Comparison of ENCODE assay signal across 8 cellular contexts in the genomic region with DNA sequence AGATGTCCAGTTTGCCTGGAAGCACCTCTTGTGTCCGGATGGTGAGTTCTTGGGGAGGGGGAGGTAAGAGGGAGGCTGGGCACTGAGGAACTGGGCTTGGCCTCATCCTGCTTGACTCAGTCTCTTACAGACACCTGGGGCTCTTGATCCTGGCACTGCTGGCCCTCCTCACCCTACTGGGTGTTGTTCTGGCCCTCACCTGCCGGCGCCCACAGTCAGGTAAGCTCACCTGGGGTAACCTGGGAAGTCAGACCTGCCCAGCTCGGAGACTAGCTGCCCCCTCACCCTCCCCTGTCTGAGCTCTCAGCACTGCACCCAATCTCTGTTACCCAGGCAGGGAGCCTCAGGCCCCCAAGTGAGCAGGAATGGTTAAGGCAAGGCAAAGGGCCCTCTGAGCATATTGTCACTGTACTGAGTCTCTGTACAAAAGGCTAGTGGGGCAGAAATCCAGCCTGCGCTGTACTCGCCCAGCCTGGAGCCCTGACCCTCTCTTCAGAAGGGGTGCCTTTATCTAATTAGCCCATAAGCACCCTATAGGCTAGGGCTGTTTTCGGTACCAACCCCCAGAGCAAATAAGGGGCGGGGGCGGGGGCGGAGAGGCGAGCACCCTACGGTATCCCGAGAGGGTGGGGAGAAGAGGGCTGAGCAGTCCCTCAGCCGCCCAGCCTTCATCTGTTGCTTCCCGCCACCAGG. TPM values are rescaled to one million over a fixed set of nuclear protein-coding genes. Genes with fewer than 3 reads are reported as not detected.
DNase-seq lines count a peak whose midpoint lies in the region; ATAC-seq, FAIRE-seq and TF ChIP-seq lines count a peak whose summit lies in the region.

No MANE protein-coding gene starts in this region.

- no peak for TF ChIP-seq CTCF in AG09309 (IDR thresholded peaks at IDR 0.05; ENCODE audit: control insufficient read depth, insufficient read depth, low read depth, low read length, missing control alignments)
- no peak for TF ChIP-seq CTCF in GM12878 (IDR thresholded peaks at IDR 0.05 in 2 of 3, conservative IDR thresholded peaks at IDR 0.05 in 1 of 3; ENCODE audit: control insufficient read depth in 2 of 3, extremely low read depth in 1 of 3, insufficient read depth in 1 of 3, low read depth in 3 of 3, low read length in 3 of 3)

- no peak for TF ChIP-seq POLR2A in GM12878 (IDR thresholded peaks at IDR 0.05; ENCODE audit: low read depth, low read length)
- no peak for TF ChIP-seq POLR2A in GM12891 (IDR thresholded peaks at IDR 0.05; ENCODE audit: low read depth, low read length)

- POLR2A ChIA-PET in GM12878 (lab: Charles Lee), result interaction anchor here (0.8 kb wide), 1 partner anchor 14 kb away, joined by 3 read pairs; no protein-coding TSS in a partner anchor

- ATAC-seq in GM12878, result no peak; the same call in 1 of the 3 replicates
- no peak for ATAC-seq in HG03378 (IDR thresholded peaks at IDR 0.05; ENCODE audit: unreplicated experiment)

- H4K20me1 ChIP-seq in GM12878 (ENCODE audit: control insufficient read depth, insufficient read depth), result no peaks in the 10 kb centered on the region

- no peak overlapping the region; the same call in 1 of the 2 replicates for H3K9ac ChIP-seq in GM12878 (ENCODE audit: control insufficient read depth, insufficient read depth, low read length)

- H3K36me3 ChIP-seq in H7 (replicated peaks; ENCODE audit: control insufficient read depth, insufficient read depth, low read length), result no peaks in the 10 kb centered on the region
- no peaks in the 10 kb centered on the region for H3K36me3 ChIP-seq in GM12878 (ENCODE audit: control insufficient read depth in 2 of 2, insufficient read depth in 2 of 2, low read length in 1 of 2)
- H3K36me3 ChIP-seq in muscle layer of duodenum (ENCODE audit: control insufficient read depth in 1 of 2, insufficient read depth in 2 of 2, low read length in 2 of 2), result peaks cover 0 to 4% of the 10 kb centered on the region in 2 donors
- H3K36me3 ChIP-seq in MG63, result no peaks in the 10 kb centered on the region

- BruUV-seq in GM12878 (replicated peaks; lab: Mats Ljungman, UMichigan), result no TSS peak

- in situ Hi-C loops in GM12878 (cut with MboI), result no loop called here

- CTCF ChIA-PET in GM12878 (lab: Yijun Ruan, JAX), result interaction anchor here (1.3 to 4.4 kb wide), 3 partner anchors 17 to 64 kb away, joined by 3 to 31 read pairs (median 3); partner anchors contain the start of gene CRELD1

- intact Hi-C loops in GM12878 (cut with micrococcal nuclease; ENCODE audit: unreplicated experiment), result no loop called here

- H3K4me3 ChIP-seq in AG09309 (ENCODE audit: control insufficient read depth, low read depth, low read length) (peak overlapping the region; percentile 16), H7 (ENCODE audit: insufficient read depth, low read depth, low read length) (peak overlapping the region; percentile 69), GM12878 (peak overlapping the region; percentile 54), muscle layer of duodenum (ENCODE audit: low read depth in 1 of 2, low read length in 2 of 2) (peak overlapping the region; percentile 57 to 79), MG63 (no peak overlapping the region)

- H3K4me1 ChIP-seq in GM12878 (ENCODE audit: control insufficient read depth, insufficient read depth, low read length) (peaks cover 12% of the 10 kb centered on the region), muscle layer of duodenum (ENCODE audit: control insufficient read depth in 1 of 2, insufficient read depth in 2 of 2, low read length in 2 of 2) (peaks cover 21 to 37% of the 10 kb centered on the region in 2 donors)

- H3K79me2 ChIP-seq in GM12878 (ENCODE audit: control insufficient read depth, insufficient read depth, low read length), result no peaks in the 10 kb centered on the region

- H3K27me3 ChIP-seq in H7 (ENCODE audit: control insufficient read depth, insufficient read depth, low read length) (peaks cover 3% of the 10 kb centered on the region), GM12878 (replicated peaks in 1 of 2; ENCODE audit: control insufficient read depth in 2 of 2, insufficient read depth in 2 of 2, low read length in 1 of 2) (peaks cover 0 to 2% of the 10 kb centered on the region in 2 experiments; a peak in 1 of 4 replicates), muscle layer of duodenum (ENCODE audit: low read depth, low read length) (no peaks in the 10 kb centered on the region), MG63 (no peaks in the 10 kb centered on the region)

- H3K27ac ChIP-seq in GM12878 (ENCODE audit: control insufficient read depth, insufficient read depth) (no peak overlapping the region), muscle layer of duodenum (ENCODE audit: low read length) (peak overlapping the region; percentile 49)

- DNase-seq in AG09309 (ENCODE audit: low read depth) (no peak), H7 (peak; percentile 85), GM12878 (ENCODE audit: low read depth, low spot score) (no peak), MG63 (no peak), mesenteric fat pad (ENCODE audit: low spot score) (no peak), GM12891 (ENCODE audit: insufficient read length, low spot score) (no peak)

- no peak for TF ChIP-seq EP300 in GM12878 (IDR thresholded peaks at IDR 0.05; ENCODE audit: borderline replicate concordance in 1 of 2, control insufficient read depth in 1 of 2, low read depth in 2 of 2, low read length in 2 of 2)

- RAD21 ChIA-PET in GM12878 (lab: Charles Lee; ENCODE audit: unreplicated experiment), result interaction anchor here (1.2 kb wide), 1 partner anchor 18 kb away, joined by 4 read pairs; no protein-coding TSS in a partner anchor

- 58% methylated on average over 8 of the region's 15 CpGs for WGBS in GM12878 (ENCODE audit: insufficient coverage, insufficient replicate concordance, low lambda C conversion rate, missing lambda C conversion rate)

- H3K9me3 ChIP-seq in GM12878 (replicated peaks; ENCODE audit: control insufficient read depth, insufficient read depth, low read length) (no peaks in the 10 kb centered on the region), muscle layer of duodenum (ENCODE audit: control insufficient read depth in 1 of 2, low read length in 2 of 2) (no peaks in the 10 kb centered on the region), MG63 (no peaks in the 10 kb centered on the region)

- peak overlapping the region; percentile 81 for H2AFZ ChIP-seq in GM12878 (ENCODE audit: control insufficient read depth, low read depth, low read length)

- H3K4me2 ChIP-seq in GM12878 (ENCODE audit: control insufficient read depth, insufficient read depth), result peak overlapping the region; percentile 98

- no peak for FAIRE-seq in GM12878 (lab: Jason Lieb, UNC)
- FAIRE-seq in GM12891 (lab: Jason Lieb, UNC), result no peak

- no peak for TF ChIP-seq RAD21 in GM12878 (IDR thresholded peaks at IDR 0.05; ENCODE audit: insufficient read depth, low read depth, low read length)

- SMC1A ChIA-PET in GM12878 (lab: Charles Lee; ENCODE audit: uncharacterized antibody, unreplicated experiment), result interaction anchor here (0.6 kb wide), 1 partner anchor 23 kb away, joined by 3 read pairs; no protein-coding TSS in a partner anchor

RNA-seq across cellular contexts. Expression of gene IL17RC, which starts 2.2 kb away (rescaled TPM):
- total RNA-seq in H7 (2014; rRNA removed; shearing (Covaris generic)), result 11.6 and 15.3 TPM in 2 replicates
- 0.71 and 3.2 TPM in 2 replicates for total RNA-seq in GM12878 (2013; cell fraction: nucleolus; rRNA removed)
- total RNA-seq in GM12878 (2014; rRNA removed), result 0.34 and 0.44 TPM in 2 replicates
- total RNA-seq in GM12878 (2014; rRNA removed; fragmentation: Illumina TruSeq; extraction: Trizol), result not detected in 2 replicates
- 0.37 and 0.44 TPM in 2 replicates for total RNA-seq in GM12878 (2021)
- polyA plus RNA-seq in GM12878 (2011; ENCODE audit: low read depth), result 0.14 TPM
- 0.11 TPM in 1 of 2 replicates, not detected in the other for polyA plus RNA-seq in GM12878 (2011; rRNA removed)
- polyA plus RNA-seq in GM12878 (2011; cell fraction: cytosol; rRNA removed), result 0.03 and 0.08 TPM in 2 replicates
- 0.50 and 0.82 TPM in 2 replicates for polyA plus RNA-seq in GM12878 (2011; cell fraction: nucleus; rRNA removed)
- 0.35 and 0.97 TPM in 2 replicates for polyA plus RNA-seq in GM12878 (2012)
- polyA plus RNA-seq in GM12878 (2014; fragmentation: Illumina TruSeq; extraction: Trizol), result 0.07 TPM in 1 of 2 replicates, not detected in the other
- polyA plus RNA-seq in GM12878 (2014; fragmentation: Nextera tagmentation; extraction: Ambion mirVana), result not detected
- polyA plus RNA-seq in GM12878 (2014; rRNA removed), result 0.29 TPM in 2 replicates
- polyA plus RNA-seq in GM12878 (2016; fragmentation: Nextera tagmentation; extraction: Ambion mirVana), result 1 to 10 TPM; 3.9 to 4.4 TPM
- polyA minus RNA-seq in GM12878 (2011; rRNA and poly(A)+ RNA removed), result not detected in 2 replicates
- polyA minus RNA-seq in GM12878 (2011; cell fraction: cytosol; rRNA and poly(A)+ RNA removed), result not detected in 2 replicates
- 0.36 and 0.38 TPM in 2 replicates for polyA minus RNA-seq in GM12878 (2011; cell fraction: nucleus; rRNA and poly(A)+ RNA removed)
- total RNA-seq in MG63 (2014; rRNA removed; shearing (Covaris generic); ENCODE audit: low replicate concordance), result 12.1 and 14.8 TPM in 2 replicates
- 28.8 TPM for total RNA-seq in mesenteric fat pad
- 0.41 TPM for polyA plus RNA-seq in GM12891 (2012; ENCODE audit: low read depth, missing spikeins)

RNA-seq across cellular contexts. Expression of gene IL17RE, which starts 12.1 kb away (rescaled TPM):
- total RNA-seq in H7 (2014; rRNA removed; shearing (Covaris generic)), result 1.5 and 1.9 TPM in 2 replicates
- 0.69 TPM in 1 of 2 replicates, not detected in the other for total RNA-seq in GM12878 (2013; cell fraction: nucleolus; rRNA removed)
- total RNA-seq in GM12878 (2014; rRNA removed) (0.05 and 0.17 TPM in 2 replicates), GM12878 (2014; rRNA removed; fragmentation: Illumina TruSeq; extraction: Trizol) (0.04 and 0.46 TPM in 2 replicates), GM12878 (2021) (0.37 and 0.51 TPM in 2 replicates), mesenteric fat pad (20.2 TPM)
- 0.12 TPM for polyA plus RNA-seq in GM12878 (2011; ENCODE audit: low read depth)
- polyA plus RNA-seq in GM12878 (2011; rRNA removed) (0.18 and 0.29 TPM in 2 replicates), GM12878 (2014; fragmentation: Illumina TruSeq; extraction: Trizol) (0.06 and 0.13 TPM in 2 replicates), GM12878 (2014; fragmentation: Nextera tagmentation; extraction: Ambion mirVana) (under 1 TPM in 1 of 2 experiments, not detected in 1; 0.05 TPM), GM12878 (2014; rRNA removed) (0.04 and 0.08 TPM in 2 replicates), GM12878 (2016; fragmentation: Nextera tagmentation; extraction: Ambion mirVana) (under 1 TPM in 1 of 2 experiments, not detected in 1; 0.21 TPM)
- polyA plus RNA-seq in GM12878 (2011; cell fraction: cytosol; rRNA removed), result 0.06 and 0.22 TPM in 2 replicates
- polyA plus RNA-seq in GM12878 (2011; cell fraction: nucleus; rRNA removed), result 0.99 TPM in 2 replicates
- polyA plus RNA-seq in GM12878 (2012), result 0.17 and 0.39 TPM in 2 replicates
- not detected in 2 replicates for polyA minus RNA-seq in GM12878 (2011; rRNA and poly(A)+ RNA removed)
- polyA minus RNA-seq in GM12878 (2011; cell fraction: cytosol; rRNA and poly(A)+ RNA removed), result not detected in 2 replicates
- polyA minus RNA-seq in GM12878 (2011; cell fraction: nucleus; rRNA and poly(A)+ RNA removed), result 0.12 and 0.77 TPM in 2 replicates
- 0.30 TPM in 1 of 2 replicates, not detected in the other for total RNA-seq in MG63 (2014; rRNA removed; shearing (Covaris generic); ENCODE audit: low replicate concordance)
- 0.21 TPM for polyA plus RNA-seq in GM12891 (2012; ENCODE audit: low read depth, missing spikeins)

RNA-seq across cellular contexts. Expression of gene CRELD1, which starts 18.9 kb away (rescaled TPM):
- 22.2 and 30.2 TPM in 2 replicates for total RNA-seq in H7 (2014; rRNA removed; shearing (Covaris generic))
- total RNA-seq in GM12878 (2013; cell fraction: nucleolus; rRNA removed), result 72.6 and 98.4 TPM in 2 replicates
- total RNA-seq in GM12878 (2014; rRNA removed) (7.6 and 9.4 TPM in 2 replicates), GM12878 (2014; rRNA removed; fragmentation: Illumina TruSeq; extraction: Trizol) (7.3 and 7.6 TPM in 2 replicates), GM12878 (2021) (8.2 and 8.4 TPM in 2 replicates), mesenteric fat pad (24.8 TPM)
- 6.6 TPM for polyA plus RNA-seq in GM12878 (2011; ENCODE audit: low read depth)
- polyA plus RNA-seq in GM12878 (2011; rRNA removed) (11.3 and 15.9 TPM in 2 replicates), GM12878 (2014; fragmentation: Illumina TruSeq; extraction: Trizol) (2.6 and 6.2 TPM in 2 replicates), GM12878 (2014; fragmentation: Nextera tagmentation; extraction: Ambion mirVana) (1 to 10 TPM; 1.3 to 2.3 TPM), GM12878 (2014; rRNA removed) (12.3 and 12.7 TPM in 2 replicates), GM12878 (2016; fragmentation: Nextera tagmentation; extraction: Ambion mirVana) (10 to 100 TPM; 14.2 TPM)
- 15.1 and 24.0 TPM in 2 replicates for polyA plus RNA-seq in GM12878 (2011; cell fraction: cytosol; rRNA removed)
- polyA plus RNA-seq in GM12878 (2011; cell fraction: nucleus; rRNA removed), result 84.1 and 85.5 TPM in 2 replicates
- polyA plus RNA-seq in GM12878 (2012), result 11.7 and 20.2 TPM in 2 replicates
- 13.2 and 23.0 TPM in 2 replicates for polyA minus RNA-seq in GM12878 (2011; rRNA and poly(A)+ RNA removed)
- polyA minus RNA-seq in GM12878 (2011; cell fraction: cytosol; rRNA and poly(A)+ RNA removed), result 4.0 and 5.2 TPM in 2 replicates
- polyA minus RNA-seq in GM12878 (2011; cell fraction: nucleus; rRNA and poly(A)+ RNA removed), result 9.7 and 14.5 TPM in 2 replicates
- 19.1 and 22.6 TPM in 2 replicates for total RNA-seq in MG63 (2014; rRNA removed; shearing (Covaris generic); ENCODE audit: low replicate concordance)
- 13.9 TPM for polyA plus RNA-seq in GM12891 (2012; ENCODE audit: low read depth, missing spikeins)

RNA-seq across cellular contexts. Expression of gene JAGN1, which starts 24.3 kb away (rescaled TPM):
- 15.0 and 15.1 TPM in 2 replicates for total RNA-seq in H7 (2014; rRNA removed; shearing (Covaris generic))
- total RNA-seq in GM12878 (2013; cell fraction: nucleolus; rRNA removed), result 19.1 and 20.9 TPM in 2 replicates
- total RNA-seq in GM12878 (2014; rRNA removed) (35.2 and 36.9 TPM in 2 replicates), GM12878 (2014; rRNA removed; fragmentation: Illumina TruSeq; extraction: Trizol) (23.3 and 23.4 TPM in 2 replicates), GM12878 (2021) (35.5 and 35.6 TPM in 2 replicates), mesenteric fat pad (49.8 TPM)
- 39.3 TPM for polyA plus RNA-seq in GM12878 (2011; ENCODE audit: low read depth)
- polyA plus RNA-seq in GM12878 (2011; rRNA removed) (29.5 and 40.7 TPM in 2 replicates), GM12878 (2014; fragmentation: Illumina TruSeq; extraction: Trizol) (34.1 and 38.8 TPM in 2 replicates), GM12878 (2014; fragmentation: Nextera tagmentation; extraction: Ambion mirVana) (10 to 100 TPM; 26.2 to 28.6 TPM), GM12878 (2014; rRNA removed) (37.3 and 38.1 TPM in 2 replicates), GM12878 (2016; fragmentation: Nextera tagmentation; extraction: Ambion mirVana) (10 to 100 TPM; 53.6 to 56.0 TPM)
- 43.5 and 46.7 TPM in 2 replicates for polyA plus RNA-seq in GM12878 (2011; cell fraction: cytosol; rRNA removed)
- polyA plus RNA-seq in GM12878 (2011; cell fraction: nucleus; rRNA removed), result 17.3 and 19.7 TPM in 2 replicates
- 40.5 and 45.4 TPM in 2 replicates for polyA plus RNA-seq in GM12878 (2012)
- polyA minus RNA-seq in GM12878 (2011; rRNA and poly(A)+ RNA removed), result 44.5 and 53.7 TPM in 2 replicates
- polyA minus RNA-seq in GM12878 (2011; cell fraction: cytosol; rRNA and poly(A)+ RNA removed), result 14.7 TPM in 2 replicates
- 13.5 and 17.0 TPM in 2 replicates for polyA minus RNA-seq in GM12878 (2011; cell fraction: nucleus; rRNA and poly(A)+ RNA removed)
- total RNA-seq in MG63 (2014; rRNA removed; shearing (Covaris generic); ENCODE audit: low replicate concordance), result 21.4 and 23.1 TPM in 2 replicates
- 40.4 TPM for polyA plus RNA-seq in GM12891 (2012; ENCODE audit: low read depth, missing spikeins)

RNA-seq across cellular contexts. Expression of gene CIDEC, which starts 34.7 kb away (rescaled TPM):
- not detected in 2 replicates for total RNA-seq in H7 (2014; rRNA removed; shearing (Covaris generic))
- total RNA-seq in GM12878 (2013; cell fraction: nucleolus; rRNA removed), result not detected in 2 replicates
- total RNA-seq in GM12878 (2014; rRNA removed), result not detected in 2 replicates
- not detected in 2 replicates for total RNA-seq in GM12878 (2014; rRNA removed; fragmentation: Illumina TruSeq; extraction: Trizol)
- not detected in 2 replicates for total RNA-seq in GM12878 (2021)
- polyA plus RNA-seq in GM12878 (2011; ENCODE audit: low read depth), result not detected
- polyA plus RNA-seq in GM12878 (2011; rRNA removed), result 0.35 and 0.49 TPM in 2 replicates
- 0.67 and 0.82 TPM in 2 replicates for polyA plus RNA-seq in GM12878 (2011; cell fraction: cytosol; rRNA removed)
- 0.25 and 0.48 TPM in 2 replicates for polyA plus RNA-seq in GM12878 (2011; cell fraction: nucleus; rRNA removed)
- polyA plus RNA-seq in GM12878 (2012), result 0.11 TPM in 1 of 2 replicates, not detected in the other
- polyA plus RNA-seq in GM12878 (2014; fragmentation: Illumina TruSeq; extraction: Trizol), result 0.10 TPM in 1 of 2 replicates, not detected in the other
- polyA plus RNA-seq in GM12878 (2014; fragmentation: Nextera tagmentation; extraction: Ambion mirVana), result not detected
- polyA plus RNA-seq in GM12878 (2014; rRNA removed), result not detected in 2 replicates
- polyA plus RNA-seq in GM12878 (2016; fragmentation: Nextera tagmentation; extraction: Ambion mirVana), result not detected
- polyA minus RNA-seq in GM12878 (2011; rRNA and poly(A)+ RNA removed), result 0.22 and 0.93 TPM in 2 replicates
- polyA minus RNA-seq in GM12878 (2011; cell fraction: cytosol; rRNA and poly(A)+ RNA removed), result not detected in 2 replicates
- not detected in 2 replicates for polyA minus RNA-seq in GM12878 (2011; cell fraction: nucleus; rRNA and poly(A)+ RNA removed)
- total RNA-seq in MG63 (2014; rRNA removed; shearing (Covaris generic); ENCODE audit: low replicate concordance), result not detected in 2 replicates
- total RNA-seq in mesenteric fat pad, result 880 TPM
- polyA plus RNA-seq in GM12891 (2012; ENCODE audit: low read depth, missing spikeins), result 0.22 TPM
